ENCODE assay signal across 12 cellular contexts in genomic region chr1:226640288-226640687, GRCh38.
DNase-seq lines count a peak whose midpoint lies in the region; ATAC-seq and TF ChIP-seq lines count a peak whose summit lies in the region.
"Had no signal": no experiment of that assay in that cellular context is flagged by ENCODE, and none has a peak within 500 bp of the region (broad histone marks: within the 10 kb centered on the region; RNA-seq: fewer than 3 reads in every experiment).

No MANE protein-coding gene starts in this region.

- no peak for TF ChIP-seq CTCF in CD4-positive, alpha-beta T cell (IDR thresholded peaks at IDR 0.05)
- TF ChIP-seq CTCF in dorsolateral prefrontal cortex (IDR thresholded peaks at IDR 0.05 in 54 of 56, conservative IDR thresholded peaks at IDR 0.05 in 2 of 56; ENCODE audit: low read depth in 1 of 56, partially characterized antibody in 56 of 56) = no peak

- no peaks in the 10 kb centered on the region for H3K27me3 ChIP-seq in CD4-positive, alpha-beta T cell (ENCODE audit: control insufficient read depth, insufficient read depth, low read length)
- no peaks in the 10 kb centered on the region for H3K27me3 ChIP-seq in dorsolateral prefrontal cortex
- no peaks in the 10 kb centered on the region for H3K27me3 ChIP-seq in neuronal stem cell (ENCODE audit: control insufficient read depth in 3 of 3, insufficient read depth in 3 of 3, low read depth in 1 of 3, low read length in 3 of 3)
- H3K27me3 ChIP-seq: colonic mucosa had no signal

- WGBS in neuronal stem cell (ENCODE audit: extremely low coverage in 2 of 2, insufficient read length in 2 of 2, insufficient replicate concordance in 1 of 2), 2 donors = no CpG with 5 or more reads among the region's 8 CpGs

- CTCF ChIA-PET in CD4-positive, alpha-beta T cell (lab: Charles Lee) = interaction anchor here (1.4 kb wide), 1 partner anchor 188 kb away, joined by 4 read pairs; no protein-coding TSS in a partner anchor

- peak overlapping the region; percentile 67 for H4K8ac ChIP-seq in neuronal stem cell (ENCODE audit: low read depth, low read length)

- no peak overlapping the region for H3K4ac ChIP-seq in neuronal stem cell (ENCODE audit: low read length)

- no peak overlapping the region for H3K4me2 ChIP-seq in neuronal stem cell (ENCODE audit: insufficient read depth, low read length, poor library complexity, severe bottlenecking)

- H2BK15ac ChIP-seq in neuronal stem cell (ENCODE audit: low read length) = no peak overlapping the region

- H2AK5ac ChIP-seq in neuronal stem cell (ENCODE audit: low read depth, low read length) = peak overlapping the region; percentile 53

- ATAC-seq in CD4-positive, alpha-beta T cell (ENCODE audit: poor library complexity) = no peak

- no peak overlapping the region for H2BK5ac ChIP-seq in neuronal stem cell (ENCODE audit: low read length)

- no peaks in the 10 kb centered on the region for H3K9me3 ChIP-seq in CD4-positive, alpha-beta T cell (ENCODE audit: control insufficient read depth, low read length)
- no peaks in the 10 kb centered on the region for H3K9me3 ChIP-seq in neuronal stem cell (replicated peaks in 1 of 2; ENCODE audit: control insufficient read depth in 2 of 2, insufficient read depth in 1 of 2, low read depth in 1 of 2, low read length in 2 of 2)
- H3K9me3 ChIP-seq: colonic mucosa had no signal

- H2AFZ ChIP-seq in neuronal stem cell (ENCODE audit: low read length) = no peak overlapping the region

- peaks cover 12 to 23% of the 10 kb centered on the region in 2 donors for H3K4me1 ChIP-seq in neuronal stem cell (ENCODE audit: control insufficient read depth in 2 of 2, insufficient read depth in 1 of 2, low read depth in 1 of 2, low read length in 2 of 2)

- H2BK120ac ChIP-seq in neuronal stem cell (ENCODE audit: low read depth, low read length) = no peak overlapping the region

- peak overlapping the region; percentile 88 for H3K18ac ChIP-seq in neuronal stem cell (ENCODE audit: low read length)

- H3K4me3 ChIP-seq in dorsolateral prefrontal cortex = no peak overlapping the region
- no peak overlapping the region for H3K4me3 ChIP-seq in neuronal stem cell (ENCODE audit: low read length in 2 of 2)
- H3K4me3 ChIP-seq: colonic mucosa had no signal

- no peak overlapping the region for H3K14ac ChIP-seq in neuronal stem cell (ENCODE audit: low read length)

- H3K27ac Mint-ChIP-seq in CD4-positive, alpha-beta T cell = peak overlapping the region; percentile 85

- no peak overlapping the region for H3K4me3 Mint-ChIP-seq in CD4-positive, alpha-beta T cell

- H3K23ac ChIP-seq in neuronal stem cell (ENCODE audit: low read depth, low read length, poor library complexity) = no peak overlapping the region

- H3K9ac ChIP-seq in neuronal stem cell (ENCODE audit: low read depth, low read length, poor library complexity) = no peak overlapping the region

- H3K4me1 Mint-ChIP-seq in CD4-positive, alpha-beta T cell (ENCODE audit: low read depth) = peaks cover 55% of the 10 kb centered on the region

- peak overlapping the region; percentile 9 for H3K27ac ChIP-seq in CD4-positive, alpha-beta T cell (ENCODE audit: low read depth, low read length)
- H3K27ac ChIP-seq in dorsolateral prefrontal cortex (peak overlapping the region in 55 of 59 donors; percentile 14 to 87 (median 75)), neuronal stem cell (replicated peaks; ENCODE audit: low read length) (peak overlapping the region; percentile 32)
- H3K27ac ChIP-seq: colonic mucosa had no signal

- H3K36me3 Mint-ChIP-seq in CD4-positive, alpha-beta T cell (ENCODE audit: low read depth) = peaks cover 94% of the 10 kb centered on the region

- POLR2A ChIA-PET in CD4-positive, alpha-beta T cell (lab: Charles Lee) = interaction anchor here (1.4 kb wide), 1 partner anchor 187 kb away, joined by 4 read pairs; no protein-coding TSS in a partner anchor

- no peaks in the 10 kb centered on the region for H3K9me3 Mint-ChIP-seq in CD4-positive, alpha-beta T cell

- intact Hi-C loops in CD4-positive, alpha-beta T cell (cut with DNase I, micrococcal nuclease) = no loop called here
- intact Hi-C loops in dorsolateral prefrontal cortex (cut with DNase I) = loop anchor here (5.0 kb wide), 2 partner anchors 62 to 797 kb away; no protein-coding TSS in a partner anchor

- H3K36me3 ChIP-seq in neuronal stem cell (replicated peaks in 1 of 2; ENCODE audit: control insufficient read depth in 2 of 2, insufficient read depth in 2 of 2, low read length in 2 of 2) = peaks cover 0 to 15% of the 10 kb centered on the region in 2 donors

- H2BK12ac ChIP-seq in neuronal stem cell (ENCODE audit: low read length) = no peak overlapping the region

- DNase-seq in CD4-positive, alpha-beta T cell = no peak
- DNase-seq in NCI-H146 treated with DMSO at 0.1 percent for 48 hours (lab: John Stamatoyannopoulos, UW; ENCODE audit: unreplicated experiment) (peak; percentile 48), dorsolateral prefrontal cortex (peak in 3 of 10 donors; percentile 22 to 32 (median 32)), neuronal stem cell (ENCODE audit: low spot score) (no peak), A172 (ENCODE audit: low spot score) (no peak), nucleus accumbens (lab: John Stamatoyannopoulos, UW) (no peak)
- DNase-seq in stimulated activated CD4-positive, alpha-beta T cell treated with anti-CD3 and anti-CD28 coated beads, Interleukin-4, amount 100 ng/mL, for 24 hours = no peak
- DNase-seq: activated CD4-positive, CD25-positive, alpha-beta regulatory T cell treated with anti-CD3 and anti-CD28 coated beads, Interleukin-2, amount 50 U/mL, for 72 hours; colonic mucosa; MM.1S; NCI-H446 treated with DMSO at 0.1 percent for 48 hours; stimulated activated naive CD4-positive, alpha-beta T cell treated with Interleukin-2 at 50 U/mL for 16 hours had no signal

- H3K27me3 Mint-ChIP-seq in CD4-positive, alpha-beta T cell = no peaks in the 10 kb centered on the region

- no peak overlapping the region for H4K91ac ChIP-seq in neuronal stem cell (ENCODE audit: low read depth, low read length, poor library complexity)

- peaks cover 1% of the 10 kb centered on the region for H3K79me1 ChIP-seq in neuronal stem cell (ENCODE audit: low read depth, low read length)

Comparison
In these comparisons a context has a peak if more than half of its experiments do, and no peak if none do; other contexts are left out.
1. H3K27ac ChIP-seq: peak in every context shown above with its lines; median percentile 75 in dorsolateral prefrontal cortex; 32 in neuronal stem cell; 9 in CD4-positive, alpha-beta T cell.
2. intact Hi-C loops: an anchor here in dorsolateral prefrontal cortex (5.0 kb wide); none called in CD4-positive, alpha-beta T cell.